Comparison of ENCODE assay signal across 1 cellular context in the genomic region with DNA sequence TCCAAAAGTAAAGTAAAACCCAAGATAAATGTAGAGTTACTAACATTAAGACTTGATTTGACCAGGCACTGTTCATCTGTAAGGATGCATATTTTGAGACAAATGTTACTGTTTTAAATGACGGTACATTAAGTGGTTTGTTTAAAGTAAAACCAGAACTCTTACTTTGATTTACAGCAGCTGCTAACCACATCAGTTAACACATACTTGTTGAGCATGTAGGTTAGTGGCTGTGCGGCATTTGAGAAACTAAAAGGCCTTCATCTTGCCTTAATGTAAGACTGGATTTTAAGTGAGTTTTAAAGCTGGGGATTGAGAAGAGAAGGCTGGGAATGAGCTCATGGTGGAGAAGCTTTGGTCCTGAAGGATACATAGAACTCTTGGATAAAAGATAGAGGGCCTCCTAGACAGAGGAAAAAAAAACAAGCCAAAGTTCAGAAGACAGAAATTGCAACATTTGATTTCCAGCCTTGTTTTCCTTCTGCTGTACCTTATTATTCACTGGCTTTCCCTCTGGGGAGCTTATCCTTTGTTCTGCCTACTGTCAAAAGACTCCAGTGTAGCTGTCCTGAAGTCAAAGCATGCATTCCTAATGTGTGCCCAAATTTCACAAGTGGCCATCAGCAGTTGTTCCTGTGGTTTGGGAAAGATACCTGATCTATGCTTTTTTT.
TF ChIP-seq lines count a peak whose summit lies in the region.

No MANE protein-coding gene starts in this region.

TF ChIP-seq in IMR-90, 13 proteins besides CTCF, POLR2A, EP300 and RAD21 (continued from another document):
- no peak for TF ChIP-seq FOS (IDR thresholded peaks at IDR 0.05; ENCODE audit: low read depth, low read length)
- no peak for TF ChIP-seq SMC3 (IDR thresholded peaks at IDR 0.05; ENCODE audit: low read depth, low read length)
- TF ChIP-seq CHD1 (IDR thresholded peaks at IDR 0.05; ENCODE audit: low read depth, low read length), result no peak
- TF ChIP-seq, protein P1, sequence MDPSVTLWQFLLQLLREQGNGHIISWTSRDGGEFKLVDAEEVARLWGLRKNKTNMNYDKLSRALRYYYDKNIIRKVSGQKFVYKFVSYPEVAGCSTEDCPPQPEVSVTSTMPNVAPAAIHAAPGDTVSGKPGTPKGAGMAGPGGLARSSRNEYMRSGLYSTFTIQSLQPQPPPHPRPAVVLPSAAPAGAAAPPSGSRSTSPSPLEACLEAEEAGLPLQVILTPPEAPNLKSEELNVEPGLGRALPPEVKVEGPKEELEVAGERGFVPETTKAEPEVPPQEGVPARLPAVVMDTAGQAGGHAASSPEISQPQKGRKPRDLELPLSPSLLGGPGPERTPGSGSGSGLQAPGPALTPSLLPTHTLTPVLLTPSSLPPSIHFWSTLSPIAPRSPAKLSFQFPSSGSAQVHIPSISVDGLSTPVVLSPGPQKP (IDR thresholded peaks at IDR 0.05; ENCODE audit: borderline replicate concordance, low read depth, low read length), result no peak
- TF ChIP-seq BHLHE40 (IDR thresholded peaks at IDR 0.05; ENCODE audit: low read depth, low read length), result no peak
- TF ChIP-seq RCOR1 (IDR thresholded peaks at IDR 0.05; ENCODE audit: insufficient replicate concordance, low read length), result no peak
- TF ChIP-seq MAZ (IDR thresholded peaks at IDR 0.05; ENCODE audit: borderline replicate concordance, low read depth, low read length), result no peak
- TF ChIP-seq MXI1 (IDR thresholded peaks at IDR 0.05; ENCODE audit: borderline replicate concordance, low read depth, low read length), result no peak
